ENCODE assay signal across 19 cellular contexts in the genomic region with DNA sequence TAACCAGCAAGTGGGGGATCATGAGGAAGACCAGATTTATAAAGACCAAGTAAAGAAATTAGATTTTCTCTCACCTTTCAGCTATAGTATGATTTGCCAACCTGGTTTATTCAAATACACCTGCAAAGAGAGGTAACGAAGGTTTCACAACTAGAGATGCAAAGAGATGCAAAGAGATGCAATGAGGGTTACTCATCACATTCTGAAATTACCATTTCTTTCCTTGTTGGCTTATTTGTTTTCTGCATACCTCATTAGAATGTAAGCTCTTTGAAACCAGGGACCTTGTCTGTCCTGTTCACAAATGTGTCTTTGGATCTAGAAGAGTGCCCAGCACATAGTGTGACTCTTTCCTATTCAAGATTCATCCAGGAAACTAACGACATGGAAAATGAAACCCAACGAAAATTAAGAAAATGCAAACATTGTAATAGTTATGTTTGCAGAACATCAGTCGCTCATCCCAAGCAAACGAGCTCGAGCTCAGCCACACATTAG. TPM values are rescaled to one million over a fixed set of nuclear protein-coding genes. Genes with fewer than 3 reads are reported as not detected.
"Had no signal": no experiment of that assay in that cellular context is flagged by ENCODE, and none has a peak within 500 bp of the region (broad histone marks: within the 10 kb centered on the region; RNA-seq: fewer than 3 reads in every experiment).

No MANE protein-coding gene starts in this region.

- ATAC-seq: gastroesophageal sphincter, natural killer cell had no signal

- H3K27ac ChIP-seq: dorsolateral prefrontal cortex, esophagus muscularis mucosa, gastroesophageal sphincter, ovary, right atrium auricular region, thyroid gland, uterus had no signal

- H3K36me3 ChIP-seq: esophagus muscularis mucosa, gastroesophageal sphincter, ovary, right atrium auricular region, thyroid gland, uterus had no signal

- DNase-seq: cortex of kidney; dorsolateral prefrontal cortex; effector CD8-positive, alpha-beta T cell; glutamatergic neuron; immature natural killer cell; mammary epithelial cell; natural killer cell; ovary; stimulated activated CD4-positive, alpha-beta T cell treated with anti-CD3 and anti-CD28 coated beads, Interleukin-12 subunit alpha, Interleukin-12 subunit beta, amount 100 ng/mL, for 4 hours; stimulated activated naive CD4-positive, alpha-beta T cell treated with Interleukin-2 at 50 U/mL for 16 hours; thyroid gland; uterus had no signal

- H3K4me1 ChIP-seq: esophagus muscularis mucosa, gastroesophageal sphincter, right atrium auricular region, thyroid gland, uterus had no signal

- H3K9me3 ChIP-seq: esophagus muscularis mucosa, gastroesophageal sphincter, ovary, right atrium auricular region, thyroid gland, uterus had no signal

- FAIRE-seq: keratinocyte, small intestine had no signal

- H3K4me3 ChIP-seq: dorsolateral prefrontal cortex, esophagus muscularis mucosa, gastroesophageal sphincter, ovary, right atrium auricular region, thyroid gland, uterus had no signal

- H3K27me3 ChIP-seq: dorsolateral prefrontal cortex, gastroesophageal sphincter, ovary, right atrium auricular region, thyroid gland, uterus had no signal

RNA-seq across cellular contexts. Expression of gene ABCC11, which starts 12.2 kb away (rescaled TPM):
- total RNA-seq: esophagus muscularis mucosa, gastroesophageal sphincter, myocyte, posterior vena cava, right atrium auricular region had no signal
